ENCODE assay signal across 29 cellular contexts in genomic region chr10:29440981-29441380, GRCh38.
"Had no signal": no experiment of that assay in that cellular context is flagged by ENCODE, and none has a peak within 500 bp of the region (broad histone marks: within the 10 kb centered on the region; RNA-seq: fewer than 3 reads in every experiment).

No MANE protein-coding gene starts in this region.

- DNase-seq: activated B cell treated with CpG ODN at 0.5 μM for 24 hours; activated CD4-positive, alpha-beta T cell treated with anti-CD3 and anti-CD28 coated beads for 48 hours; activated CD4-positive, alpha-beta T cell treated with anti-CD3 and anti-CD28 coated beads, Interleukin-2, amount 50 U/mL, for 1 hour; activated CD4-positive, alpha-beta T cell treated with anti-CD3 and anti-CD28 coated beads, Interleukin-2, amount 50 U/mL, for 48 hours; activated CD8-positive, alpha-beta memory T cell treated with anti-CD3 and anti-CD28 coated beads for 24 hours; activated CD8-positive, alpha-beta T cell treated with anti-CD3 and anti-CD28 coated beads for 36 hours; activated effector memory CD4-positive, alpha-beta T cell treated with Interleukin-2 at 50 U/mL for 16 hours; activated gamma-delta T cell treated with Interleukin-2 at 50 U/mL for 16 hours; activated naive CD4-positive, alpha-beta T cell treated with anti-CD3 and anti-CD28 coated beads, Interleukin-2, amount 50 U/mL, for 16 hours; activated naive CD4-positive, alpha-beta T cell treated with Interleukin-2 at 50 U/mL for 16 hours; activated T-cell treated with anti-CD3 and anti-CD28 coated beads, Interleukin-2, amount 50 U/mL, for 4 hours; amniotic stem cell; anterior cingulate cortex; brain microvascular endothelial cell; dorsolateral prefrontal cortex; effector memory CD4-positive, alpha-beta T cell; endodermal cell; foreskin keratinocyte; gastrocnemius medialis; glutamatergic neuron; heart right ventricle; T1000; WERI-Rb-1 had no signal

- FAIRE-seq: astrocyte had no signal

- H3K27me3 ChIP-seq: brain microvascular endothelial cell, dorsolateral prefrontal cortex, esophagus muscularis mucosa, foreskin keratinocyte, gastrocnemius medialis, heart right ventricle, hepatocyte had no signal

- H3K79me2 ChIP-seq: hepatocyte had no signal

- H2AFZ ChIP-seq: hepatocyte had no signal

- H3K4me3 ChIP-seq: coronary artery, dorsolateral prefrontal cortex, esophagus muscularis mucosa, gastrocnemius medialis, heart right ventricle, hepatocyte had no signal

- ATAC-seq: activated CD4-positive, CD25-positive, alpha-beta regulatory T cell treated with anti-CD3 and anti-CD28 coated beads, Interleukin-2, amount 50 U/mL, for 24 hours; activated CD8-positive, alpha-beta T cell treated with anti-CD3 and anti-CD28 coated beads for 36 hours; activated T-cell treated with anti-CD3 and anti-CD28 coated beads, Interleukin-2, amount 50 U/mL, for 4 hours; activated T-helper 17 cell treated with anti-CD3 and anti-CD28 coated beads, Interleukin-2, amount 50 U/mL, for 72 hours; foreskin keratinocyte; gastrocnemius medialis; heart right ventricle had no signal

- H3K4me2 ChIP-seq: hepatocyte had no signal

- H3K27ac ChIP-seq: brain microvascular endothelial cell, coronary artery, dorsolateral prefrontal cortex, esophagus muscularis mucosa, foreskin keratinocyte, gastrocnemius medialis, heart right ventricle, hepatocyte, WERI-Rb-1 had no signal

- H3K9me3 ChIP-seq: gastrocnemius medialis had no signal

- H3K36me3 ChIP-seq: brain microvascular endothelial cell, gastrocnemius medialis, WERI-Rb-1 had no signal

- H3K4me1 ChIP-seq: foreskin keratinocyte, gastrocnemius medialis had no signal
